Comparison of ENCODE assay signal across 8 cellular contexts in genomic region chr1:201016211-201016651, GRCh38. TPM values are rescaled to one million over a fixed set of nuclear protein-coding genes. Genes with fewer than 3 reads are reported as not detected.
DNase-seq lines count a peak whose midpoint lies in the region; ATAC-seq and TF ChIP-seq lines count a peak whose summit lies in the region.

No MANE protein-coding gene starts in this region.

- peaks cover 11% of the 10 kb centered on the region for H3F3A ChIP-seq in smooth muscle cell (ENCODE audit: low read depth)

- peak overlapping the region; percentile 15 for H3K9ac ChIP-seq in smooth muscle cell (ENCODE audit: low read depth)

- intact Hi-C loops in activated CD4-positive, alpha-beta T cell treated with anti-CD3 and anti-CD28 coated beads, Interleukin-2, amount 10 ng/mL, durations not matched to agents 24 days and 14 days (cut with micrococcal nuclease), result loop anchor here (5.0 kb wide), 1 partner anchor 664 kb away; no protein-coding TSS in a partner anchor
- intact Hi-C loops in Calu3 (cut with micrococcal nuclease; ENCODE audit: unreplicated experiment) (no loop called here), sigmoid colon (cut with DNase I) (no loop called here)

- peak overlapping the region; percentile 77 for H3K4me2 ChIP-seq in smooth muscle cell

- 11% methylated on average over 10 of the region's 10 CpGs for WGBS in smooth muscle cell (ENCODE audit: low lambda C conversion rate)
- 6 to 37% methylated on average over 10 of the region's 10 CpGs for WGBS in sigmoid colon, 2 donors

- no peaks in the 10 kb centered on the region for H3K79me2 ChIP-seq in smooth muscle cell (ENCODE audit: low read depth)

- H4K20me1 ChIP-seq in smooth muscle cell (ENCODE audit: low read depth), result no peaks in the 10 kb centered on the region

- TF ChIP-seq EP300 in sigmoid colon (IDR thresholded peaks at IDR 0.05), result no peak

- TF ChIP-seq CTCF in epithelial cell of esophagus (IDR thresholded peaks at IDR 0.05; ENCODE audit: insufficient read depth, low read depth, low read length, missing control alignments) (no peak), smooth muscle cell (IDR thresholded peaks at IDR 0.05; ENCODE audit: borderline replicate concordance, insufficient read depth, poor library complexity, severe bottlenecking) (no peak), Calu3 (IDR thresholded peaks at IDR 0.05; ENCODE audit: unreplicated experiment) (no peak), sigmoid colon (IDR thresholded peaks at IDR 0.05) (no peak)

- H3K27ac Mint-ChIP-seq in activated CD4-positive, alpha-beta T cell treated with anti-CD3 and anti-CD28 coated beads, Interleukin-2, amount 10 ng/mL, durations not matched to agents 24 days and 14 days, result peak overlapping the region; percentile 97
- no peak overlapping the region for H3K27ac Mint-ChIP-seq in Calu3 (ENCODE audit: unreplicated experiment)

- TF ChIP-seq POLR2A in sigmoid colon (IDR thresholded peaks at IDR 0.05), result no peak

- peaks cover 87% of the 10 kb centered on the region for H3K4me1 Mint-ChIP-seq in activated CD4-positive, alpha-beta T cell treated with anti-CD3 and anti-CD28 coated beads, Interleukin-2, amount 10 ng/mL, durations not matched to agents 24 days and 14 days
- H3K4me1 Mint-ChIP-seq in Calu3 (ENCODE audit: low read depth, unreplicated experiment), result peaks cover 55% of the 10 kb centered on the region

- no peaks in the 10 kb centered on the region for H3K9me3 Mint-ChIP-seq in activated CD4-positive, alpha-beta T cell treated with anti-CD3 and anti-CD28 coated beads, Interleukin-2, amount 10 ng/mL, durations not matched to agents 24 days and 14 days
- H3K9me3 Mint-ChIP-seq in Calu3 (ENCODE audit: low read depth, unreplicated experiment), result no peaks in the 10 kb centered on the region

- peaks cover 55% of the 10 kb centered on the region for H3K4me1 ChIP-seq in smooth muscle cell (ENCODE audit: low read depth)
- H3K4me1 ChIP-seq in sigmoid colon, result peaks cover 0 to 11% (median 6%) of the 10 kb centered on the region in 4 donors

- no TSS peak for BruUV-seq in Calu3 (replicated peaks; lab: Mats Ljungman, UMichigan)

- H3K9me3 ChIP-seq in smooth muscle cell (replicated peaks; ENCODE audit: low read depth), result no peaks in the 10 kb centered on the region
- no peaks in the 10 kb centered on the region for H3K9me3 ChIP-seq in sigmoid colon

- CTCF ChIA-PET in Calu3 (lab: Charles Lee), result interaction anchor here (1.5 kb wide), 1 partner anchor 10 kb away, joined by 4 read pairs; no protein-coding TSS in a partner anchor

- DNase-seq in activated CD4-positive, alpha-beta T cell treated with anti-CD3 and anti-CD28 coated beads, Interleukin-2, amount 10 ng/mL, durations not matched to agents 24 days and 14 days, result no peak
- DNase-seq in activated CD4-positive, alpha-beta T cell treated with anti-CD3 and anti-CD28 coated beads, Interleukin-2, amount 50 U/mL, for 1 hour, result no peak
- DNase-seq in NCI-H82 (lab: John Stamatoyannopoulos, UW), result peak; percentile 97
- DNase-seq in epithelial cell of esophagus (ENCODE audit: low read depth), result peak; percentile 8
- peak; percentile 29 for DNase-seq in smooth muscle cell (lab: John Stamatoyannopoulos, UW; ENCODE audit: unreplicated experiment)
- no peak for DNase-seq in Calu3
- DNase-seq in sigmoid colon, result no peak

- no peaks in the 10 kb centered on the region for H3K27me3 ChIP-seq in smooth muscle cell (ENCODE audit: low read depth)
- H3K27me3 ChIP-seq in sigmoid colon, result peaks cover 0 to 36% (median 6%) of the 10 kb centered on the region in 3 donors

- H3K27ac ChIP-seq in smooth muscle cell (ENCODE audit: low read depth) (peak overlapping the region; percentile 63), sigmoid colon (no peak overlapping the region)

- peak overlapping the region; percentile 54 for H3K4me3 Mint-ChIP-seq in activated CD4-positive, alpha-beta T cell treated with anti-CD3 and anti-CD28 coated beads, Interleukin-2, amount 10 ng/mL, durations not matched to agents 24 days and 14 days
- H3K4me3 Mint-ChIP-seq in Calu3 (ENCODE audit: low read depth, unreplicated experiment), result no peak overlapping the region

- H3K27me3 Mint-ChIP-seq in activated CD4-positive, alpha-beta T cell treated with anti-CD3 and anti-CD28 coated beads, Interleukin-2, amount 10 ng/mL, durations not matched to agents 24 days and 14 days, result no peaks in the 10 kb centered on the region
- no peaks in the 10 kb centered on the region for H3K27me3 Mint-ChIP-seq in Calu3 (ENCODE audit: unreplicated experiment)

- peaks cover 6% of the 10 kb centered on the region for H3K36me3 Mint-ChIP-seq in activated CD4-positive, alpha-beta T cell treated with anti-CD3 and anti-CD28 coated beads, Interleukin-2, amount 10 ng/mL, durations not matched to agents 24 days and 14 days (ENCODE audit: low read depth)
- peaks cover 16% of the 10 kb centered on the region for H3K36me3 Mint-ChIP-seq in Calu3 (ENCODE audit: insufficient read depth, unreplicated experiment)

- H3K36me3 ChIP-seq in smooth muscle cell (ENCODE audit: low read depth), result no peaks in the 10 kb centered on the region
- no peaks in the 10 kb centered on the region for H3K36me3 ChIP-seq in sigmoid colon

- H2AFZ ChIP-seq in smooth muscle cell (ENCODE audit: low read depth), result no peak overlapping the region

- H3K4me3 ChIP-seq in epithelial cell of esophagus (ENCODE audit: low read length) (no peak overlapping the region), smooth muscle cell (peak overlapping the region; percentile 21), sigmoid colon (no peak overlapping the region)

- no peak for ATAC-seq in GM21423 (IDR thresholded peaks at IDR 0.05; ENCODE audit: unreplicated experiment)

RNA-seq across cellular contexts. Expression of gene KIF21B, which starts 7.3 kb away (rescaled TPM):
- 48.3 and 49.3 TPM in 2 replicates for total RNA-seq in activated CD4-positive, alpha-beta T cell treated with anti-CD3 and anti-CD28 coated beads, Interleukin-2, amount 10 ng/mL, durations not matched to agents 24 days and 14 days
- total RNA-seq in smooth muscle cell (1.9 and 3.4 TPM in 2 replicates), Calu3 (2022) (5.9 and 6.7 TPM in 2 replicates), sigmoid colon (under 1 TPM; 0.28 to 0.82 (median 0.76) TPM)
- polyA plus RNA-seq in smooth muscle cell (1.0 and 1.2 TPM in 2 replicates), sigmoid colon (10 to 100 TPM in 1 of 3 donors, 1 to 10 TPM in 1, under 1 TPM in 1; 0.60 to 18.4 (median 2.1) TPM)

Comparison
In these comparisons a context has a peak if more than half of its experiments do, and no peak if none do; other contexts are left out.
1. DNase-seq: peak in NCI-H82 (single experiment), epithelial cell of esophagus (single experiment) and smooth muscle cell (single experiment); none in activated CD4-positive, alpha-beta T cell treated with anti-CD3 and anti-CD28 coated beads, Interleukin-2, amount 10 ng/mL, durations not matched to agents 24 days and 14 days (single experiment), activated CD4-positive, alpha-beta T cell treated with anti-CD3 and anti-CD28 coated beads, Interleukin-2, amount 50 U/mL, for 1 hour (single experiment), Calu3 (single experiment) and sigmoid colon (single experiment).